In genomic region chr11:70468256-70469230, GRCh38 we compare ENCODE assay signal across 21 cellular contexts.
DNase-seq lines count a peak whose midpoint lies in the region; ATAC-seq, FAIRE-seq and TF ChIP-seq lines count a peak whose summit lies in the region.
"Had no signal": no experiment of that assay in that cellular context is flagged by ENCODE, and none has a peak within 500 bp of the region (broad histone marks: within the 10 kb centered on the region; RNA-seq: fewer than 3 reads in every experiment).

No MANE protein-coding gene starts in this region.

- peaks cover 10 to 17% of the 10 kb centered on the region in 2 donors for H3K27me3 Mint-ChIP-seq in CD8-positive, alpha-beta memory T cell

- DNase-seq in HepG2 (ENCODE audit: low spot score) (no peak), right lobe of liver (no peak), OCI-M1 (lab: John Stamatoyannopoulos, UW) (peak; percentile 71), fibroblast of peridontal ligament (ENCODE audit: extremely low read depth) (peak; percentile 46), SKM-1 treated with dmso at 0.1 percent for 144 hours (lab: John Stamatoyannopoulos, UW; ENCODE audit: unreplicated experiment) (no peak), left lobe of liver (ENCODE audit: low spot score) (no peak)
- no peak for DNase-seq in CD8-positive, alpha-beta memory T cell
- DNase-seq: activated CD8-positive, alpha-beta memory T cell treated with anti-CD3 and anti-CD28 coated beads, Interleukin-2, amount 50 U/mL, for 4 hours; activated effector memory CD4-positive, alpha-beta T cell treated with Interleukin-2 at 50 U/mL for 16 hours; CD4-positive, alpha-beta memory T cell; kidney glomerular epithelial cell; uterus had no signal

- H3K27me3 ChIP-seq in HepG2 (ENCODE audit: control insufficient read depth in 1 of 2, insufficient read depth in 2 of 2, low read length in 2 of 2) (0 out of 5 replicates have a peak, but pooled peaks cover 0 to 9% of the 10 kb centered on the region in 2 experiments), right lobe of liver (no peaks in the 10 kb centered on the region)
- H3K27me3 ChIP-seq in CD8-positive, alpha-beta memory T cell (ENCODE audit: insufficient read depth, low read length, poor library complexity, severe bottlenecking): no peaks in the 10 kb centered on the region
- H3K27me3 ChIP-seq: cardiac muscle cell, dorsolateral prefrontal cortex, uterus had no signal

- H3K4me2 ChIP-seq in HepG2 (ENCODE audit: low read depth, low read length): no peak overlapping the region
- H3K4me2 ChIP-seq: smooth muscle cell had no signal

- H3K4me3 Mint-ChIP-seq in CD8-positive, alpha-beta memory T cell: no peak overlapping the region
- H3K4me3 Mint-ChIP-seq: activated CD4-positive, alpha-beta T cell treated with anti-CD3 and anti-CD28 coated beads, Interleukin-2, amount 10 ng/mL, durations not matched to agents 7 days and 5 days; activated naive CD8-positive, alpha-beta T cell treated with anti-CD3 and anti-CD28 coated beads, Interleukin-2, amount 50 U/mL, for 24 hours; CD4-positive, alpha-beta memory T cell; natural killer cell treated with Interleukin-12 subunit alpha and Interleukin-12 subunit beta and Interleukin-15 and Interleukin-18, amount 100 ng/mL, for 72 hours had no signal

- TF ChIP-seq RAD21 in HepG2 (CRISPR knock-in tag; IDR thresholded peaks at IDR 0.05): no peak

- H3K9ac ChIP-seq in HepG2 (ENCODE audit: insufficient read depth, low read depth, low read length): no peak overlapping the region
- H3K9ac ChIP-seq: KMS-11 had no signal

- BruUV-seq in HepG2 (replicated peaks; lab: Mats Ljungman, UMichigan): no TSS peak

- no peaks in the 10 kb centered on the region for H3K4me1 Mint-ChIP-seq in CD8-positive, alpha-beta memory T cell
- H3K4me1 Mint-ChIP-seq: activated CD4-positive, alpha-beta T cell treated with anti-CD3 and anti-CD28 coated beads, Interleukin-2, amount 10 ng/mL, durations not matched to agents 7 days and 5 days; CD4-positive, alpha-beta memory T cell had no signal

- POLR2A ChIA-PET in HepG2 (lab: Yijun Ruan, JAX): no interaction called here
- POLR2A ChIA-PET in CD8-positive, alpha-beta memory T cell (lab: Charles Lee): interaction anchor here (0.6 kb wide), 1 partner anchor 37 kb away, joined by 4 read pairs; no protein-coding TSS in a partner anchor

- TF ChIP-seq EP300 in HepG2 (IDR thresholded peaks at IDR 0.05; ENCODE audit: low read depth in 2 of 2, low read length in 2 of 2) (no peak), HepG2 (CRISPR knock-in tag; IDR thresholded peaks at IDR 0.05; ENCODE audit: borderline replicate concordance) (no peak)

- H3K79me2 ChIP-seq in HepG2 (ENCODE audit: insufficient read depth, low read length): no peaks in the 10 kb centered on the region

- no peak for FAIRE-seq in HepG2 (lab: Jason Lieb, UNC)

- ATAC-seq in HepG2 (no peak), right lobe of liver (no peak), HG02798 (IDR thresholded peaks at IDR 0.05; ENCODE audit: poor library complexity, unreplicated experiment) (no peak), left lobe of liver (no peak)
- ATAC-seq: activated naive CD8-positive, alpha-beta T cell treated with anti-CD3 and anti-CD28 coated beads, Interleukin-2, amount 50 U/mL, for 24 hours; natural killer cell treated with Interleukin-12 subunit alpha and Interleukin-12 subunit beta and Interleukin-15 and Interleukin-18, amount 100 ng/mL, for 72 hours had no signal

- no peaks in the 10 kb centered on the region for H3K4me1 ChIP-seq in HepG2 (ENCODE audit: insufficient read depth, low read length)
- H3K4me1 ChIP-seq in right lobe of liver: no peaks in the 10 kb centered on the region
- no peaks in the 10 kb centered on the region for H3K4me1 ChIP-seq in CD8-positive, alpha-beta memory T cell (ENCODE audit: insufficient read depth, low read length)
- H3K4me1 ChIP-seq: prostate gland, uterus had no signal

- H2AFZ ChIP-seq in HepG2 (ENCODE audit: low read length): no peak overlapping the region

- TF ChIP-seq CTCF in HepG2 (CRISPR knock-in tag; IDR thresholded peaks at IDR 0.05) (no peak), right lobe of liver (IDR thresholded peaks at IDR 0.05) (no peak)

- H3K36me3 ChIP-seq in HepG2 (replicated peaks in 1 of 2; ENCODE audit: control insufficient read depth in 1 of 2, insufficient read depth in 2 of 2, low read length in 2 of 2): peaks cover 5 to 11% of the 10 kb centered on the region in 2 experiments; a peak in 4 of 5 replicates
- H3K36me3 ChIP-seq in right lobe of liver: no peaks in the 10 kb centered on the region
- H3K36me3 ChIP-seq in CD8-positive, alpha-beta memory T cell (ENCODE audit: insufficient read depth, low read length): no peaks in the 10 kb centered on the region
- H3K36me3 ChIP-seq: cardiac muscle cell, prostate gland, uterus had no signal

- no peaks in the 10 kb centered on the region for H4K20me1 ChIP-seq in HepG2 (ENCODE audit: insufficient read depth, low read length)

- H3K36me3 Mint-ChIP-seq in CD8-positive, alpha-beta memory T cell: no peaks in the 10 kb centered on the region
- H3K36me3 Mint-ChIP-seq: CD4-positive, alpha-beta memory T cell; natural killer cell treated with Interleukin-12 subunit alpha and Interleukin-12 subunit beta and Interleukin-15 and Interleukin-18, amount 100 ng/mL, for 72 hours had no signal

- H3K9me3 ChIP-seq in HepG2 (ENCODE audit: low read length): no peaks in the 10 kb centered on the region
- no peaks in the 10 kb centered on the region for H3K9me3 ChIP-seq in right lobe of liver
- H3K9me3 ChIP-seq in CD8-positive, alpha-beta memory T cell (ENCODE audit: low read length): no peaks in the 10 kb centered on the region
- H3K9me3 ChIP-seq: prostate gland, uterus had no signal

- TF ChIP-seq POLR2A in HepG2 (IDR thresholded peaks at IDR 0.05; ENCODE audit: insufficient read depth in 1 of 2, low read depth in 2 of 2, low read length in 2 of 2): no peak
- no peak for TF ChIP-seq POLR2A in right lobe of liver (IDR thresholded peaks at IDR 0.05)

- H3K4me3 ChIP-seq in HepG2 (replicated peaks in 1 of 3; ENCODE audit: insufficient read depth in 1 of 3, low read depth in 2 of 3, low read length in 3 of 3) (no peak overlapping the region), right lobe of liver (no peak overlapping the region)
- H3K4me3 ChIP-seq in CD8-positive, alpha-beta memory T cell (ENCODE audit: low read length): no peak overlapping the region
- H3K4me3 ChIP-seq: cardiac muscle cell, dorsolateral prefrontal cortex, prostate gland, smooth muscle cell, uterus had no signal

- H3K27ac ChIP-seq in HepG2 (ENCODE audit: extremely low read length, insufficient read depth, low read length) (no peak overlapping the region), right lobe of liver (no peak overlapping the region)
- no peak overlapping the region for H3K27ac ChIP-seq in CD8-positive, alpha-beta memory T cell (ENCODE audit: low read depth, low read length)
- H3K27ac ChIP-seq: cardiac muscle cell, dorsolateral prefrontal cortex, KMS-11, prostate gland, uterus had no signal

- 84% methylated on average over 20 of the region's 20 CpGs for WGBS in HepG2 (ENCODE audit: low lambda C conversion rate)
- 68% methylated on average over 19 of the region's 20 CpGs for WGBS in right lobe of liver (ENCODE audit: insufficient coverage, low coverage, low lambda C conversion rate, missing lambda C conversion rate)

- no peaks in the 10 kb centered on the region for H3K9me3 Mint-ChIP-seq in CD8-positive, alpha-beta memory T cell
- H3K9me3 Mint-ChIP-seq: activated CD4-positive, alpha-beta T cell treated with anti-CD3 and anti-CD28 coated beads, Interleukin-2, amount 10 ng/mL, durations not matched to agents 7 days and 5 days; activated naive CD8-positive, alpha-beta T cell treated with anti-CD3 and anti-CD28 coated beads, Interleukin-2, amount 50 U/mL, for 24 hours; CD4-positive, alpha-beta memory T cell; natural killer cell treated with Interleukin-12 subunit alpha and Interleukin-12 subunit beta and Interleukin-15 and Interleukin-18, amount 100 ng/mL, for 72 hours had no signal

- no peak overlapping the region for H3K27ac Mint-ChIP-seq in CD8-positive, alpha-beta memory T cell
- H3K27ac Mint-ChIP-seq: activated CD4-positive, alpha-beta T cell treated with anti-CD3 and anti-CD28 coated beads, Interleukin-2, amount 10 ng/mL, durations not matched to agents 7 days and 5 days; activated naive CD8-positive, alpha-beta T cell treated with anti-CD3 and anti-CD28 coated beads, Interleukin-2, amount 50 U/mL, for 24 hours; CD4-positive, alpha-beta memory T cell; natural killer cell treated with Interleukin-12 subunit alpha and Interleukin-12 subunit beta and Interleukin-15 and Interleukin-18, amount 100 ng/mL, for 72 hours had no signal

- intact Hi-C loops in HepG2 (cut with micrococcal nuclease; ENCODE audit: unreplicated experiment) (no loop called here), right lobe of liver (cut with DNase I) (loop anchor here in 1 of 2 donors (10.0 kb wide), 1 partner anchor 296 kb away; no protein-coding TSS in a partner anchor)

- in situ Hi-C loops in HepG2 (cut with HindIII; ENCODE audit: extremely low pct_ligation_motif_present, low pct_unique_long_range_greater_than_20kb): loop anchor here (5.0 to 25.0 kb wide), 2 partner anchors 289 to 944 kb away; no protein-coding TSS in a partner anchor

- CTCF ChIA-PET in HepG2 (lab: Yijun Ruan, JAX; ENCODE audit: low intra/inter-chr PET ratio, low total read pairs): interaction anchor here (1.8 kb wide), 1 partner anchor 287 kb away, joined by 6 read pairs; no protein-coding TSS in a partner anchor
- CTCF ChIA-PET in CD8-positive, alpha-beta memory T cell (lab: Charles Lee): no interaction called here

TF ChIP-seq in HepG2, 621 proteins besides CTCF, POLR2A, EP300 and RAD21 (continues in another document):
- no peak for TF ChIP-seq MBNL3 (CRISPR knock-in tag; conservative IDR thresholded peaks at IDR 0.05)

Comparison
In these comparisons a context has a peak if more than half of its experiments do, and no peak if none do; other contexts are left out.
1. DNase-seq: peak in OCI-M1 (single experiment) and fibroblast of peridontal ligament (single experiment); none in HepG2 (single experiment), right lobe of liver (0 of 3), CD8-positive, alpha-beta memory T cell (0 of 5), SKM-1 treated with dmso at 0.1 percent for 144 hours (single experiment) and left lobe of liver (single experiment).